In genomic region chr2:240136671-240137292, GRCh38 we compare ENCODE assay signal across 8 cellular contexts. TPM values are rescaled to one million over a fixed set of nuclear protein-coding genes. Genes with fewer than 3 reads are reported as not detected.
DNase-seq lines count a peak whose midpoint lies in the region; ATAC-seq, FAIRE-seq and TF ChIP-seq lines count a peak whose summit lies in the region.

No MANE protein-coding gene starts in this region.

- no peaks in the 10 kb centered on the region for H3K9me3 ChIP-seq in left ventricle myocardium inferior (replicated peaks)
- no peaks in the 10 kb centered on the region for H3K9me3 ChIP-seq in small intestine (ENCODE audit: control insufficient read depth, low read depth)

- TF ChIP-seq CTCF in left ventricle myocardium inferior (IDR thresholded peaks at IDR 0.05; ENCODE audit: borderline replicate concordance), result no peak

- H3K36me3 ChIP-seq in left ventricle myocardium inferior, result peaks cover 20% of the 10 kb centered on the region
- peaks cover 0 to 3% of the 10 kb centered on the region in 2 donors for H3K36me3 ChIP-seq in small intestine (ENCODE audit: control insufficient read depth in 2 of 2, insufficient read depth in 2 of 2, low read length in 2 of 2)

- H3K27me3 Mint-ChIP-seq in activated T-helper 17 cell treated with anti-CD3 and anti-CD28 coated beads, Interleukin-2, amount 50 U/mL, for 72 hours, result no peaks in the 10 kb centered on the region

- H3K27me3 ChIP-seq in left ventricle myocardium inferior (ENCODE audit: low read depth), result peaks cover 12% of the 10 kb centered on the region
- no peaks in the 10 kb centered on the region for H3K27me3 ChIP-seq in small intestine (ENCODE audit: control insufficient read depth in 2 of 2, insufficient read depth in 2 of 2, low read length in 2 of 2)

- peak overlapping the region; percentile 100 for H3K4me3 ChIP-seq in left ventricle myocardium inferior
- H3K4me3 ChIP-seq in small intestine (ENCODE audit: low read depth in 1 of 2, low read length in 2 of 2), result peak overlapping the region; percentile 91

- peak overlapping the region; percentile 97 for H3K27ac Mint-ChIP-seq in activated T-helper 17 cell treated with anti-CD3 and anti-CD28 coated beads, Interleukin-2, amount 50 U/mL, for 72 hours

- peaks cover 25% of the 10 kb centered on the region for H3K4me1 ChIP-seq in left ventricle myocardium inferior
- peaks cover 4 to 8% of the 10 kb centered on the region in 2 donors for H3K4me1 ChIP-seq in small intestine (ENCODE audit: control insufficient read depth in 2 of 2, insufficient read depth in 1 of 2, low read depth in 1 of 2, low read length in 1 of 2)

- DNase-seq in left ventricle myocardium inferior (no peak), small intestine (no peak), RKO (ENCODE audit: low spot score) (no peak), EL (no peak), NCI-H1092 treated with DMSO at 0.1 percent for 48 hours (lab: John Stamatoyannopoulos, UW) (no peak)

- H3K4me3 Mint-ChIP-seq in activated T-helper 17 cell treated with anti-CD3 and anti-CD28 coated beads, Interleukin-2, amount 50 U/mL, for 72 hours, result peak overlapping the region; percentile 97

- 28 to 31% (median 31%) methylated on average over 36 of the region's 36 CpGs for WGBS in small intestine, 3 donors

- peaks cover 10% of the 10 kb centered on the region for H3K4me1 Mint-ChIP-seq in activated T-helper 17 cell treated with anti-CD3 and anti-CD28 coated beads, Interleukin-2, amount 50 U/mL, for 72 hours

- peaks cover 36% of the 10 kb centered on the region for H3K36me3 Mint-ChIP-seq in activated T-helper 17 cell treated with anti-CD3 and anti-CD28 coated beads, Interleukin-2, amount 50 U/mL, for 72 hours (ENCODE audit: low read depth)

- peak overlapping the region; percentile 84 for H3K27ac ChIP-seq in left ventricle myocardium inferior (replicated peaks)
- no peak overlapping the region for H3K27ac ChIP-seq in small intestine (ENCODE audit: low read depth in 1 of 2, low read length in 1 of 2)

- intact Hi-C loops in left ventricle myocardium inferior (cut with micrococcal nuclease), result no loop called here

- ATAC-seq in GM19025 (IDR thresholded peaks at IDR 0.05; ENCODE audit: low read depth, unreplicated experiment) (peak; percentile 15), HG03066 (IDR thresholded peaks at IDR 0.05; ENCODE audit: low read depth, unreplicated experiment) (peak; percentile 10)
- ATAC-seq in activated T-helper 17 cell treated with anti-CD3 and anti-CD28 coated beads, Interleukin-2, amount 50 U/mL, for 72 hours (replicated peaks), result peak; percentile 32

- no peaks in the 10 kb centered on the region for H3K9me3 Mint-ChIP-seq in activated T-helper 17 cell treated with anti-CD3 and anti-CD28 coated beads, Interleukin-2, amount 50 U/mL, for 72 hours

- FAIRE-seq in small intestine (lab: Jason Lieb, UNC), result no peak

RNA-seq across cellular contexts. Expression of gene COPS9, which starts 0.7 kb away (rescaled TPM):
- total RNA-seq in activated T-helper 17 cell treated with anti-CD3 and anti-CD28 coated beads, Interleukin-2, amount 50 U/mL, for 72 hours, result 100 to 1,000 TPM in 1 of 2 donors, 10 to 100 TPM in 1; 57.4 to 151 TPM
- 190 TPM for total RNA-seq in left ventricle myocardium inferior
- 100 to 1,000 TPM; 258 to 394 (median 382) TPM for polyA plus RNA-seq in small intestine

RNA-seq across cellular contexts. Expression of gene OTOS, which starts 3.7 kb away (rescaled TPM):
- total RNA-seq in activated T-helper 17 cell treated with anti-CD3 and anti-CD28 coated beads, Interleukin-2, amount 50 U/mL, for 72 hours, result not detected
- total RNA-seq in left ventricle myocardium inferior, result not detected
- not detected for polyA plus RNA-seq in small intestine
